Comparison of ENCODE assay signal across 3 cellular contexts in genomic region chr5:62956597-62956996, GRCh38.
TF ChIP-seq lines count a peak whose summit lies in the region.

No MANE protein-coding gene starts in this region.

TF ChIP-seq in SK-N-SH, 30 proteins besides CTCF, POLR2A, EP300 and RAD21:
- TF ChIP-seq RFX5 (IDR thresholded peaks at IDR 0.05; ENCODE audit: low read length) (no peak), GATA2 (CRISPR knock-in tag; IDR thresholded peaks at IDR 0.05) (no peak), ZBTB33 (IDR thresholded peaks at IDR 0.05; ENCODE audit: borderline replicate concordance, low read depth) (0 out of 2 replicates have a peak, but pooled peaks have one; percentile 55), RXRA (IDR thresholded peaks at IDR 0.05; ENCODE audit: borderline replicate concordance, low read depth) (peak; percentile 46; the same call in 1 of the 2 replicates), PBX3 (IDR thresholded peaks at IDR 0.05) (peak; percentile 92), TEAD4 (IDR thresholded peaks at IDR 0.05; ENCODE audit: borderline replicate concordance, insufficient read depth) (peak; percentile 96), JUND (IDR thresholded peaks at IDR 0.05) (peak; percentile 91), YY1 (IDR thresholded peaks at IDR 0.05; ENCODE audit: low read depth) (peak; percentile 32; the same call in 1 of the 2 replicates), FOXM1 (IDR thresholded peaks at IDR 0.05; ENCODE audit: low read depth) (peak; percentile 98), POLR2AphosphoS5 (IDR thresholded peaks at IDR 0.05; ENCODE audit: low read depth, low read length) (peak; percentile 47; the same call in 1 of the 2 replicates), GABPA (IDR thresholded peaks at IDR 0.05; ENCODE audit: low read depth) (no peak), FOXJ3 (CRISPR knock-in tag; IDR thresholded peaks at IDR 0.05) (no peak), TCF12 (IDR thresholded peaks at IDR 0.05) (peak; percentile 93), FOSL2 (IDR thresholded peaks at IDR 0.05; ENCODE audit: borderline replicate concordance, low read depth) (peak; percentile 74), MAX (IDR thresholded peaks at IDR 0.05; ENCODE audit: low read depth) (no peak), NFIC (IDR thresholded peaks at IDR 0.05; ENCODE audit: borderline replicate concordance) (peak; percentile 94), IRF3 (IDR thresholded peaks at IDR 0.05; ENCODE audit: low read depth, low read length) (no peak), MXI1 (IDR thresholded peaks at IDR 0.05; ENCODE audit: low read depth, low read length) (no peak)
TF ChIP-seq in SK-N-SH: peak in this region for 11.

TF ChIP-seq in SK-N-SH treated with all-trans-retinoic acid at 6 μM for 48 hours, 23 proteins besides CTCF, POLR2A, EP300 and RAD21:
- TF ChIP-seq POU6F1 (CRISPR knock-in tag; IDR thresholded peaks at IDR 0.05; ENCODE audit: borderline replicate concordance, low read depth), result no peak
- no peak for TF ChIP-seq OSR1 (CRISPR knock-in tag; IDR thresholded peaks at IDR 0.05)
- no peak for TF ChIP-seq ZFP30 (CRISPR knock-in tag; IDR thresholded peaks at IDR 0.05)
- no peak for TF ChIP-seq ESRRG (CRISPR knock-in tag; IDR thresholded peaks at IDR 0.05)
- no peak for TF ChIP-seq ZC3H10 (CRISPR knock-in tag; IDR thresholded peaks at IDR 0.05)
- no peak for TF ChIP-seq ZFP3 (CRISPR knock-in tag; IDR thresholded peaks at IDR 0.05)
- no peak for TF ChIP-seq TOX (CRISPR knock-in tag; IDR thresholded peaks at IDR 0.05; ENCODE audit: borderline replicate concordance)
- no peak for TF ChIP-seq PATZ1 (CRISPR knock-in tag; IDR thresholded peaks at IDR 0.05; ENCODE audit: borderline replicate concordance)
- TF ChIP-seq RARB (CRISPR knock-in tag; IDR thresholded peaks at IDR 0.05), result no peak
- TF ChIP-seq ISL1 (CRISPR knock-in tag; IDR thresholded peaks at IDR 0.05), result no peak
- TF ChIP-seq SNAI2 (CRISPR knock-in tag; IDR thresholded peaks at IDR 0.05), result no peak
- no peak for TF ChIP-seq BACH2 (CRISPR knock-in tag; IDR thresholded peaks at IDR 0.05; ENCODE audit: borderline replicate concordance)
- TF ChIP-seq ZNF565 (CRISPR knock-in tag; conservative IDR thresholded peaks at IDR 0.05; ENCODE audit: low read depth), result no peak
- TF ChIP-seq TCF4 (CRISPR knock-in tag; IDR thresholded peaks at IDR 0.05; ENCODE audit: borderline replicate concordance), result no peak
- TF ChIP-seq PPARA (CRISPR knock-in tag; IDR thresholded peaks at IDR 0.05; ENCODE audit: borderline replicate concordance), result no peak

TF ChIP-seq in endothelial cell of umbilical vein, 7 proteins besides CTCF, POLR2A, EP300 and RAD21 (continued from another document):
- TF ChIP-seq FOS (IDR thresholded peaks at IDR 0.05; ENCODE audit: borderline replicate concordance, insufficient read depth, low read length) (no peak), GATA2 (IDR thresholded peaks at IDR 0.05; ENCODE audit: insufficient read depth, insufficient read length, low read depth, low read length) (peak; percentile 61), MAX (IDR thresholded peaks at IDR 0.05; ENCODE audit: insufficient read depth, insufficient read length) (no peak), EZH2 (IDR thresholded peaks at IDR 0.05; ENCODE audit: borderline replicate concordance, low read depth, low read length, severe bottlenecking) (no peak)
